Comparison of ENCODE assay signal across 9 cellular contexts in genomic region chr20:41329435-41330342, GRCh38. TPM values are rescaled to one million over a fixed set of nuclear protein-coding genes. Genes with fewer than 3 reads are reported as not detected.
DNase-seq lines count a peak whose midpoint lies in the region; ATAC-seq and TF ChIP-seq lines count a peak whose summit lies in the region.
"Had no signal": no experiment of that assay in that cellular context is flagged by ENCODE, and none has a peak within 500 bp of the region (broad histone marks: within the 10 kb centered on the region; RNA-seq: fewer than 3 reads in every experiment).

No MANE protein-coding gene starts in this region.

- peak; percentile 99 for DNase-seq in AG10803 (ENCODE audit: low read depth)
- no peak for DNase-seq in NT2/D1 (ENCODE audit: low read depth, low spot score)
- DNase-seq in activated T-cell treated with anti-CD3 and anti-CD28 coated beads, Interleukin-2, amount 50 U/mL, for 48 hours = peak; percentile 66 to 77
- DNase-seq in fibroblast of pulmonary artery (ENCODE audit: low read depth) = peak; percentile 96
- DNase-seq in pons (ENCODE audit: low spot score) = peak; percentile 61

- no peak for TF ChIP-seq CTCF in AG10803 (conservative IDR thresholded peaks at IDR 0.05; ENCODE audit: low read length)
- TF ChIP-seq CTCF in fibroblast of pulmonary artery (IDR thresholded peaks at IDR 0.05; ENCODE audit: low read length, missing control alignments) = no peak

- peak overlapping the region; percentile 4 for H3K9ac ChIP-seq in NT2/D1 (ENCODE audit: insufficient read length, low read depth)

- ATAC-seq in GM21723 (IDR thresholded peaks at IDR 0.05; ENCODE audit: unreplicated experiment) (peak; percentile 80), GM18519 (IDR thresholded peaks at IDR 0.05; ENCODE audit: low FRiP score, unreplicated experiment) (no peak)

- no peaks in the 10 kb centered on the region for H3K27me3 ChIP-seq in NT2/D1 (ENCODE audit: insufficient read depth, insufficient read length)

- H3K36me3 ChIP-seq in NT2/D1 (ENCODE audit: insufficient read depth, insufficient read length, low read length) (no peaks in the 10 kb centered on the region), urinary bladder (ENCODE audit: insufficient read depth) (no peaks in the 10 kb centered on the region)

- peak overlapping the region; percentile 70 for H3K27ac ChIP-seq in urinary bladder (ENCODE audit: low read depth)

- 20% methylated on average over 14 of the region's 14 CpGs for WGBS in urinary bladder

- H3K4me1 ChIP-seq in NT2/D1 (ENCODE audit: insufficient read depth, insufficient read length) (no peaks in the 10 kb centered on the region), urinary bladder (ENCODE audit: insufficient read depth) (no peaks in the 10 kb centered on the region)

- H3K9me3 ChIP-seq in NT2/D1 (ENCODE audit: insufficient read depth, low read length) = no peaks in the 10 kb centered on the region

- H3K4me3 ChIP-seq in AG10803 (ENCODE audit: low read length) (peak overlapping the region; percentile 33), NT2/D1 (ENCODE audit: insufficient read length, low read depth) (no peak overlapping the region), fibroblast of pulmonary artery (replicated peaks; ENCODE audit: low read depth, low read length) (no peak overlapping the region), urinary bladder (ENCODE audit: low read depth, low read length) (no peak overlapping the region)

RNA-seq across cellular contexts. Expression of gene LPIN3, which starts 10.9 kb away (rescaled TPM):
- total RNA-seq in urinary bladder = 4.7 TPM
- polyA plus RNA-seq in urinary bladder = 10.8 TPM

RNA-seq across cellular contexts. Expression of gene ZHX3, which starts 12.2 kb away (rescaled TPM):
- total RNA-seq in urinary bladder = 15.4 TPM
- 28.2 TPM for polyA plus RNA-seq in urinary bladder

RNA-seq across cellular contexts. Expression of gene EMILIN3, which starts 36.9 kb away (rescaled TPM):
- total RNA-seq in urinary bladder = 4.1 TPM
- 2.1 TPM for polyA plus RNA-seq in urinary bladder
- total RNA-seq: subcutaneous adipose tissue had no signal
